ENCODE assay signal across 3 cellular contexts in genomic region chr2:16737812-16738211, GRCh38.
TF ChIP-seq lines count a peak whose summit lies in the region.

No MANE protein-coding gene starts in this region.

TF ChIP-seq in liver, 16 proteins besides CTCF, POLR2A, EP300 and RAD21:
- TF ChIP-seq MAX (IDR thresholded peaks at IDR 0.05) = no peak
- TF ChIP-seq NR2F2 (IDR thresholded peaks at IDR 0.05) = no peak
- peak; percentile 50 to 60 for TF ChIP-seq HNF4A (conservative IDR thresholded peaks at IDR 0.05)
- TF ChIP-seq SP1 (IDR thresholded peaks at IDR 0.05) = peak; percentile 9
TF ChIP-seq in liver: peak in this region for 2.

TF ChIP-seq in HepG2, 621 proteins besides CTCF, POLR2A, EP300 and RAD21:
- TF ChIP-seq GABPB1 (CRISPR knock-in tag; IDR thresholded peaks at IDR 0.05) = no peak
TF ChIP-seq in HepG2: peak in this region for 0.

TF ChIP-seq in K562, 482 proteins besides CTCF, POLR2A, EP300 and RAD21:
- TF ChIP-seq FOSL1 (tag; conservative IDR thresholded peaks at IDR 0.05) (no peak), ZFP1 (CRISPR knock-in tag; IDR thresholded peaks at IDR 0.05) (peak; percentile 90), SAFB (IDR thresholded peaks at IDR 0.05; ENCODE audit: borderline replicate concordance, low read depth, low read length) (no peak), TSHZ1 (CRISPR knock-in tag; IDR thresholded peaks at IDR 0.05) (no peak), CREM (IDR thresholded peaks at IDR 0.05; ENCODE audit: low read depth) (no peak)
